In genomic region chr2:236180831-236181453, GRCh38 we compare ENCODE assay signal across 8 cellular contexts. TPM values are rescaled to one million over a fixed set of nuclear protein-coding genes. Genes with fewer than 3 reads are reported as not detected.
A peak's percentile ranks its signal among the peaks of the same experiment; 100 is the strongest.
DNase-seq lines count a peak whose midpoint lies in the region; ATAC-seq and TF ChIP-seq lines count a peak whose summit lies in the region.

No MANE protein-coding gene starts in this region.

- in situ Hi-C loops in HAP-1 (cut with MboI; ENCODE audit: low sequenced_read_pairs), result loop anchor here (5.0 kb wide), 1 partner anchor 404 kb away; no protein-coding TSS in a partner anchor

- no peaks in the 10 kb centered on the region for H3K36me3 ChIP-seq in HAP-1 (replicated peaks)

- H3K4me3 Mint-ChIP-seq in CD14-positive monocyte (peak overlapping the region in 1 of 2 donors; percentile 82), T-helper 17 cell (no peak overlapping the region)
- no peak overlapping the region for H3K4me3 Mint-ChIP-seq in activated naive CD4-positive, alpha-beta T cell treated with anti-CD3 and anti-CD28 coated beads, Interleukin-2, amount 10 ng/mL, durations not matched to agents 7 days and 5 days

- no peak overlapping the region for H3K4me3 ChIP-seq in HAP-1

- peaks cover 0 to 1% of the 10 kb centered on the region in 2 donors for H3K36me3 Mint-ChIP-seq in CD14-positive monocyte
- no peaks in the 10 kb centered on the region for H3K36me3 Mint-ChIP-seq in activated naive CD4-positive, alpha-beta T cell treated with anti-CD3 and anti-CD28 coated beads, Interleukin-2, amount 10 ng/mL, durations not matched to agents 7 days and 5 days
- H3K36me3 Mint-ChIP-seq in T-helper 17 cell (ENCODE audit: low read depth), result peaks cover 3% of the 10 kb centered on the region

- H3K4me1 Mint-ChIP-seq in CD14-positive monocyte (no peaks in the 10 kb centered on the region), T-helper 17 cell (peaks cover 12% of the 10 kb centered on the region)
- peaks cover 7% of the 10 kb centered on the region for H3K4me1 Mint-ChIP-seq in activated naive CD4-positive, alpha-beta T cell treated with anti-CD3 and anti-CD28 coated beads, Interleukin-2, amount 10 ng/mL, durations not matched to agents 7 days and 5 days

- peaks cover 0 to 30% (median 13%) of the 10 kb centered on the region in 7 donors for H3K9me3 Mint-ChIP-seq in CD14-positive monocyte
- H3K9me3 Mint-ChIP-seq in activated naive CD4-positive, alpha-beta T cell treated with anti-CD3 and anti-CD28 coated beads, Interleukin-2, amount 10 ng/mL, durations not matched to agents 7 days and 5 days, result no peaks in the 10 kb centered on the region

- H3K27ac Mint-ChIP-seq in CD14-positive monocyte (no peak overlapping the region), T-helper 17 cell (no peak overlapping the region)
- no peak overlapping the region for H3K27ac Mint-ChIP-seq in activated naive CD4-positive, alpha-beta T cell treated with anti-CD3 and anti-CD28 coated beads, Interleukin-2, amount 10 ng/mL, durations not matched to agents 7 days and 5 days

- H3K9me3 ChIP-seq in HAP-1 (no peaks in the 10 kb centered on the region), T-helper 17 cell (ENCODE audit: control insufficient read depth, low read length, poor library complexity, severe bottlenecking) (no peaks in the 10 kb centered on the region)

- TF ChIP-seq CTCF in CD14-positive monocyte (IDR thresholded peaks at IDR 0.05), result peak; percentile 69

- peaks cover 11% of the 10 kb centered on the region for H3K4me1 ChIP-seq in HAP-1

- CTCF ChIA-PET in activated naive CD4-positive, alpha-beta T cell treated with anti-CD3 and anti-CD28 coated beads, Interleukin-2, amount 10 ng/mL, durations not matched to agents 7 days and 5 days (lab: Charles Lee), result interaction anchor here (0.6 to 3.2 kb wide), 4 partner anchors 235 to 415 kb away, joined by 3 to 16 read pairs (median 6); no protein-coding TSS in a partner anchor

- no peak for DNase-seq in CD14-positive monocyte (ENCODE audit: low spot score)
- DNase-seq in HAP-1 (ENCODE audit: low spot score in 2 of 2), result peak; percentile 83 to 84
- peak; percentile 77 for DNase-seq in NCI-H748 (lab: John Stamatoyannopoulos, UW; ENCODE audit: unreplicated experiment)
- DNase-seq in activated naive CD4-positive, alpha-beta T cell treated with anti-CD3 and anti-CD28 coated beads, Interleukin-2, amount 10 ng/mL, durations not matched to agents 7 days and 5 days, result peak; percentile 55
- peak; percentile 87 for DNase-seq in hepatic stellate cell (ENCODE audit: low spot score)
- DNase-seq in stimulated activated CD4-positive, alpha-beta T cell treated with anti-CD3 and anti-CD28 coated beads, Interleukin-1b, Interleukin-23, amount 100 ng/mL, for 48 hours, result peak; percentile 21
- no peak for DNase-seq in T-helper 17 cell
- no peak for DNase-seq in occipital lobe (lab: John Stamatoyannopoulos, UW)

- ATAC-seq in T-helper 17 cell, result no peak

- H3K27me3 ChIP-seq in HAP-1 (ENCODE audit: low read depth), result peaks cover 8% of the 10 kb centered on the region

- intact Hi-C loops in CD14-positive monocyte (cut with micrococcal nuclease), result no loop called here

- H3K27me3 Mint-ChIP-seq in CD14-positive monocyte (ENCODE audit: low read depth in 3 of 3) (peaks cover 61 to 82% (median 64%) of the 10 kb centered on the region in 3 donors), T-helper 17 cell (peaks cover 62% of the 10 kb centered on the region)
- peaks cover 67% of the 10 kb centered on the region for H3K27me3 Mint-ChIP-seq in activated naive CD4-positive, alpha-beta T cell treated with anti-CD3 and anti-CD28 coated beads, Interleukin-2, amount 10 ng/mL, durations not matched to agents 7 days and 5 days

RNA-seq across cellular contexts. Expression of gene GBX2, which starts 12.8 kb away (rescaled TPM):
- polyA plus RNA-seq in CD14-positive monocyte, result not detected
- total RNA-seq in T-helper 17 cell (not detected), occipital lobe (not detected)

Comparison
In these comparisons a context has a peak if more than half of its experiments do, and no peak if none do; other contexts are left out.
1. DNase-seq: peak in HAP-1 (2 of 2), NCI-H748 (single experiment), activated naive CD4-positive, alpha-beta T cell treated with anti-CD3 and anti-CD28 coated beads, Interleukin-2, amount 10 ng/mL, durations not matched to agents 7 days and 5 days (single experiment), hepatic stellate cell (single experiment) and stimulated activated CD4-positive, alpha-beta T cell treated with anti-CD3 and anti-CD28 coated beads, Interleukin-1b, Interleukin-23, amount 100 ng/mL, for 48 hours (single experiment); none in CD14-positive monocyte (single experiment), T-helper 17 cell (0 of 3) and occipital lobe (single experiment).